Comparison of ENCODE assay signal across 8 cellular contexts in genomic region chr10:33337335-33337854, GRCh38. TPM values are rescaled to one million over a fixed set of nuclear protein-coding genes. Genes with fewer than 3 reads are reported as not detected.
DNase-seq lines count a peak whose midpoint lies in the region; ATAC-seq, FAIRE-seq and TF ChIP-seq lines count a peak whose summit lies in the region.

No MANE protein-coding gene starts in this region.

- DNase-seq in activated naive CD4-positive, alpha-beta T cell treated with anti-CD3 and anti-CD28 coated beads for 36 hours: no peak
- no peak for DNase-seq in activated naive CD4-positive, alpha-beta T cell (lab: John Stamatoyannopoulos, UW)
- DNase-seq in bronchial epithelial cell (ENCODE audit: low read depth): no peak
- DNase-seq in left lung: no peak
- peak; percentile 51 for DNase-seq in ureter (ENCODE audit: low spot score)
- no peak for DNase-seq in LoVo (ENCODE audit: low spot score)

- H3K36me3 ChIP-seq in bronchial epithelial cell (ENCODE audit: control insufficient read depth, insufficient read depth, low read length): no peaks in the 10 kb centered on the region
- no peaks in the 10 kb centered on the region for H3K36me3 ChIP-seq in left lung

- H3K4me3 ChIP-seq in bronchial epithelial cell (ENCODE audit: low read depth, low read length): peak overlapping the region; percentile 80
- H3K4me3 ChIP-seq in left lung: peak overlapping the region; percentile 65 to 76

- peak overlapping the region; percentile 93 for H3K27ac ChIP-seq in left lung

- no peaks in the 10 kb centered on the region for H3K36me3 Mint-ChIP-seq in activated naive CD4-positive, alpha-beta T cell treated with anti-CD3 and anti-CD28 coated beads for 36 hours (ENCODE audit: low read depth)

- peaks cover 25% of the 10 kb centered on the region for H3K4me1 Mint-ChIP-seq in activated naive CD4-positive, alpha-beta T cell treated with anti-CD3 and anti-CD28 coated beads for 36 hours (ENCODE audit: low read depth)

- no peaks in the 10 kb centered on the region for H3K9me3 ChIP-seq in left lung

- peaks cover 0 to 33% of the 10 kb centered on the region in 2 donors for H3K4me1 ChIP-seq in left lung

- H3K27me3 ChIP-seq in bronchial epithelial cell (ENCODE audit: control insufficient read depth, insufficient read depth, low read length) (no peaks in the 10 kb centered on the region), left lung (peaks cover 0 to 56% of the 10 kb centered on the region in 2 donors)

- H3K27me3 Mint-ChIP-seq in activated naive CD4-positive, alpha-beta T cell treated with anti-CD3 and anti-CD28 coated beads for 36 hours (ENCODE audit: low read depth): peaks cover 35% of the 10 kb centered on the region

- ATAC-seq in left lung: no peak
- no peak for ATAC-seq in HG03565 (IDR thresholded peaks at IDR 0.05; ENCODE audit: unreplicated experiment)
- ATAC-seq in GM18868 (IDR thresholded peaks at IDR 0.05; ENCODE audit: unreplicated experiment): no peak

- no peak overlapping the region for H3K27ac Mint-ChIP-seq in activated naive CD4-positive, alpha-beta T cell treated with anti-CD3 and anti-CD28 coated beads for 36 hours

- no peaks in the 10 kb centered on the region for H3K9me3 Mint-ChIP-seq in activated naive CD4-positive, alpha-beta T cell treated with anti-CD3 and anti-CD28 coated beads for 36 hours

- FAIRE-seq in bronchial epithelial cell (lab: Jason Lieb, UNC): no peak

- H3K4me3 Mint-ChIP-seq in activated naive CD4-positive, alpha-beta T cell treated with anti-CD3 and anti-CD28 coated beads for 36 hours: peak overlapping the region; percentile 33

- CTCF ChIA-PET in activated naive CD4-positive, alpha-beta T cell treated with anti-CD3 and anti-CD28 coated beads for 36 hours (lab: Charles Lee): interaction anchor here (1.3 kb wide), 1 partner anchor 145 kb away, joined by 3 read pairs; no protein-coding TSS in a partner anchor

- TF ChIP-seq CTCF in bronchial epithelial cell (IDR thresholded peaks at IDR 0.05; ENCODE audit: insufficient read depth, low read length, severe bottlenecking) (no peak), left lung (IDR thresholded peaks at IDR 0.05) (no peak)

- intact Hi-C loops in activated naive CD4-positive, alpha-beta T cell treated with anti-CD3 and anti-CD28 coated beads for 36 hours (cut with micrococcal nuclease): loop anchor here (10.0 kb wide), 1 partner anchor 167 kb away; no protein-coding TSS in a partner anchor
- intact Hi-C loops in left lung (cut with DNase I): loop anchor here in 1 of 2 donors (10.0 kb wide), 1 partner anchor 1297 kb away; no protein-coding TSS in a partner anchor

RNA-seq across cellular contexts. Expression of gene NRP1, which starts 2.9 kb away (rescaled TPM):
- total RNA-seq in activated naive CD4-positive, alpha-beta T cell treated with anti-CD3 and anti-CD28 coated beads for 36 hours: under 1 TPM in 1 of 2 experiments, not detected in 1; 0.10 TPM
- 16.1 and 21.6 TPM in 2 replicates for total RNA-seq in bronchial epithelial cell
- total RNA-seq in left lung: 100 to 1,000 TPM in 1 of 2 donors, 10 to 100 TPM in 1; 79.8 to 140 TPM
- total RNA-seq in ureter: 68.3 TPM

Comparison
In these comparisons a context has a peak if more than half of its experiments do, and no peak if none do; other contexts are left out.
1. RNA of gene NRP1, which starts 2.9 kb away (total RNA-seq): 79.8 to 140 TPM in left lung, 68.3 TPM in ureter (single experiment) and 16.1 to 21.6 TPM in bronchial epithelial cell; 0.10 TPM in activated naive CD4-positive, alpha-beta T cell treated with anti-CD3 and anti-CD28 coated beads for 36 hours; every median in the first group is over 10 times any median in the second.